In genomic region chr6:56430629-56431600, GRCh38 we compare ENCODE assay signal across 2 cellular contexts.
TF ChIP-seq lines count a peak whose summit lies in the region.

No MANE protein-coding gene starts in this region.

TF ChIP-seq in GM23338, 12 proteins besides CTCF, POLR2A, EP300 and RAD21:
- TF ChIP-seq CREB1 (CRISPR knock-in tag; IDR thresholded peaks at IDR 0.05; ENCODE audit: low read depth) (no peak), STAT1 (IDR thresholded peaks at IDR 0.05; ENCODE audit: unreplicated experiment) (no peak), ZNF462 (CRISPR knock-in tag; IDR thresholded peaks at IDR 0.05) (no peak), ZNF331 (CRISPR knock-in tag; IDR thresholded peaks at IDR 0.05; ENCODE audit: low read depth) (no peak), POLR2AphosphoS5 (IDR thresholded peaks at IDR 0.05; ENCODE audit: low read depth) (no peak)

TF ChIP-seq in H1, 55 proteins besides CTCF, POLR2A, EP300 and RAD21:
- no peak for TF ChIP-seq SIN3A (conservative IDR thresholded peaks at IDR 0.05 in 1 of 2, IDR thresholded peaks at IDR 0.05 in 1 of 2; ENCODE audit: low read depth in 1 of 2, low read length in 2 of 2)
- peak; percentile 36; the same call in 1 of the 2 replicates for TF ChIP-seq MAX (IDR thresholded peaks at IDR 0.05)
- peak; percentile 94 for TF ChIP-seq E2F6 (IDR thresholded peaks at IDR 0.05)
